10 cellular contexts compared by ENCODE assay signal in the genomic region with DNA sequence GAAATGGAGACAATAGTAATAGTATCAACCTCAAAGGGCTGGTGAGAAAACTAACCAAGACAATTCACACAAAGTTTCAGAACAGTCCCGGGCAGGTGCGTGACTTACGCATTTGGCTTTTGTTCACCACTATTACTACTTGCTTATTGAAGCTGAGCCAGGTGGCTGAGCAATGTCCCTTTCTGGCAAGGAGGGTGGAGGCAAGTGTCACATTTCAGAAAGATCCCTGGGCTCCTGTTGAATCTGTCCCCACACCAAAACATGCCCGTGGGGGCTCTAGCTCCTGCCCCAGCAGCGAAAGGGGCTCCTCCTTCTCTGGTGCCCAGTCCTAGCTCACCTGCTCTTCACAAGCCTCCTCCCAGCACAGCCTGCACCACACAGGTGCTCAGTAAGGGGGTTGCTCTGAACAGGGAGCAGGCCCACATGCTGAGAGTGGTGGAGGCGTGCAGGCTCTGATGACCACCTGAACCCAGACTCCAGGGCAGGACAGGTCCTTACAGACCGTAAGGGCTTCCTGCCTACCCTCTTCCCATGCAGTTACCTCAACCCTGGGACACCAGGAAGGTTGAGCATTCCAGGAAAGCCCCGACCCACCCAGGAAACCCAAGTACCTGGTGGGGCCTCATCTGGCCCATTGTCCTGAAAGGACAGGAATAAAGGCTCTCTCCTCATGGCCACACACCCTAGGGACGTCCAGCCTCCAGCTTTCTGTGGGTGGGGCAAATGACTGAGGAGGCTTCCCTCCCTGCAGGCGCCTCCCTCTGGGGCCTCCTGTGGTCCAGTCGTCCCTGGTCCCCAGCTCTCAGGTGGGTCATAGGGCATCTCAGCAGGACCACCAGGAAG.
DNase-seq lines count a peak whose midpoint lies in the region; ATAC-seq lines count a peak whose summit lies in the region.
"Had no signal": no experiment of that assay in that cellular context is flagged by ENCODE, and none has a peak within 500 bp of the region (broad histone marks: within the 10 kb centered on the region; RNA-seq: fewer than 3 reads in every experiment).

No MANE protein-coding gene starts in this region.

- peak overlapping the region; percentile 42 for H3K4me3 Mint-ChIP-seq in activated naive CD8-positive, alpha-beta T cell treated with anti-CD3 and anti-CD28 coated beads, Interleukin-2, amount 50 U/mL, for 24 hours

- no peak for ATAC-seq in activated naive CD8-positive, alpha-beta T cell treated with anti-CD3 and anti-CD28 coated beads, Interleukin-2, amount 50 U/mL, for 24 hours
- ATAC-seq: lower lobe of right lung had no signal

- H3K36me3 Mint-ChIP-seq in activated naive CD8-positive, alpha-beta T cell treated with anti-CD3 and anti-CD28 coated beads, Interleukin-2, amount 50 U/mL, for 24 hours (ENCODE audit: low read depth): peaks cover 12% of the 10 kb centered on the region

- no peaks in the 10 kb centered on the region for H3K27me3 Mint-ChIP-seq in activated naive CD8-positive, alpha-beta T cell treated with anti-CD3 and anti-CD28 coated beads, Interleukin-2, amount 50 U/mL, for 24 hours

- peak; percentile 42 for DNase-seq in activated T-cell treated with anti-CD3 and anti-CD28 coated beads for 48 hours (ENCODE audit: low read depth)
- DNase-seq in activated T-cell treated with anti-CD3 and anti-CD28 coated beads, Interleukin-2, amount 50 U/mL, for 1 hour: no peak
- DNase-seq in NAMALWA (ENCODE audit: low spot score): peak; percentile 46
- peak; percentile 34 for DNase-seq in activated naive CD8-positive, alpha-beta T cell treated with anti-CD3 and anti-CD28 coated beads, Interleukin-2, amount 50 U/mL, for 24 hours
- peak; percentile 71 for DNase-seq in stimulated activated CD8-positive, alpha-beta memory T cell treated with anti-CD3 and anti-CD28 coated beads, Interleukin-4, amount 100 ng/mL, for 48 hours
- no peak for DNase-seq in NCI-H2081 treated with DMSO at 0.1 percent for 48 hours (lab: John Stamatoyannopoulos, UW)
- no peak for DNase-seq in COLO829 (ENCODE audit: low spot score)
- no peak for DNase-seq in NCI-H345 (lab: John Stamatoyannopoulos, UW)
- DNase-seq: lower lobe of right lung, NCI-H1105 had no signal

- H3K9me3 Mint-ChIP-seq in activated naive CD8-positive, alpha-beta T cell treated with anti-CD3 and anti-CD28 coated beads, Interleukin-2, amount 50 U/mL, for 24 hours: no peaks in the 10 kb centered on the region

- peak overlapping the region; percentile 89 for H3K27ac Mint-ChIP-seq in activated naive CD8-positive, alpha-beta T cell treated with anti-CD3 and anti-CD28 coated beads, Interleukin-2, amount 50 U/mL, for 24 hours

- peaks cover 97% of the 10 kb centered on the region for H3K4me1 Mint-ChIP-seq in activated naive CD8-positive, alpha-beta T cell treated with anti-CD3 and anti-CD28 coated beads, Interleukin-2, amount 50 U/mL, for 24 hours

Comparison
In these comparisons a context has a peak if more than half of its experiments do, and no peak if none do; other contexts are left out.
1. DNase-seq: peak in activated T-cell treated with anti-CD3 and anti-CD28 coated beads for 48 hours (single experiment), NAMALWA (single experiment), activated naive CD8-positive, alpha-beta T cell treated with anti-CD3 and anti-CD28 coated beads, Interleukin-2, amount 50 U/mL, for 24 hours (single experiment) and stimulated activated CD8-positive, alpha-beta memory T cell treated with anti-CD3 and anti-CD28 coated beads, Interleukin-4, amount 100 ng/mL, for 48 hours (single experiment); none in activated T-cell treated with anti-CD3 and anti-CD28 coated beads, Interleukin-2, amount 50 U/mL, for 1 hour (single experiment), NCI-H2081 treated with DMSO at 0.1 percent for 48 hours (single experiment), COLO829 (single experiment) and NCI-H345 (single experiment).